8 cellular contexts compared by ENCODE assay signal in genomic region chr4:184263910-184264732, GRCh38. TPM values are rescaled to one million over a fixed set of nuclear protein-coding genes. Genes with fewer than 3 reads are reported as not detected.
DNase-seq lines count a peak whose midpoint lies in the region; ATAC-seq and TF ChIP-seq lines count a peak whose summit lies in the region.

No MANE protein-coding gene starts in this region.

- H2AFZ ChIP-seq in Karpas-422 (ENCODE audit: low read length), result 0 out of 2 replicates have a peak overlapping the region, but pooled peaks have one; percentile 86

- peak; percentile 87 to 96 (median 93) for DNase-seq in CD4-positive, alpha-beta T cell
- peak; percentile 95 for DNase-seq in Karpas-422
- DNase-seq in OCI-M2 (lab: John Stamatoyannopoulos, UW; ENCODE audit: unreplicated experiment), result peak; percentile 56
- peak; percentile 89 for DNase-seq in activated T-cell treated with anti-CD3 and anti-CD28 coated beads for 24 hours (ENCODE audit: low read depth)
- peak; percentile 82 to 95 (median 89) for DNase-seq in naive thymus-derived CD8-positive, alpha-beta T cell
- DNase-seq in stimulated activated effector memory CD8-positive, alpha-beta T cell treated with anti-CD3 and anti-CD28 coated beads, Interleukin-12 subunit alpha, Interleukin-12 subunit beta, amount 100 ng/mL, for 72 hours (ENCODE audit: low spot score in 2 of 2), result peak; percentile 85 to 95

- POLR2A ChIA-PET in CD4-positive, alpha-beta T cell (lab: Charles Lee), result interaction anchor here (0.5 to 3.2 kb wide), 15 partner anchors 16 to 483 kb away, joined by 3 to 25 read pairs (median 4); partner anchors contain the start of genes CASP3, IRF2 and PRIMPOL
- POLR2A ChIA-PET in naive thymus-derived CD8-positive, alpha-beta T cell (lab: Charles Lee), result interaction anchor here (0.8 to 3.1 kb wide), 7 partner anchors 33 to 470 kb away, joined by 3 to 20 read pairs (median 3); partner anchors contain the start of genes CENPU and IRF2

- peak overlapping the region; percentile 43; the same call in 1 of the 2 replicates for H3K4me3 ChIP-seq in Karpas-422 (ENCODE audit: low read length)

- CTCF ChIA-PET in CD4-positive, alpha-beta T cell (lab: Charles Lee), result interaction anchor here (0.5 to 2.8 kb wide), 46 partner anchors 9 to 853 kb away, joined by 3 to 24 read pairs (median 4); partner anchors contain the start of genes CASP3, CENPU, IRF2 and PRIMPOL

- H3K4me2 ChIP-seq in Karpas-422 (ENCODE audit: low read depth, low read length, poor library complexity, severe bottlenecking), result peak overlapping the region; percentile 72

- H3K27me3 Mint-ChIP-seq in CD4-positive, alpha-beta T cell, result no peaks in the 10 kb centered on the region
- H3K27me3 Mint-ChIP-seq in naive thymus-derived CD8-positive, alpha-beta T cell, result no peaks in the 10 kb centered on the region

- no peaks in the 10 kb centered on the region for H4K20me1 ChIP-seq in Karpas-422 (ENCODE audit: insufficient read depth, low read depth, low read length)

- H3K27ac ChIP-seq in CD4-positive, alpha-beta T cell (ENCODE audit: low read depth, low read length), result no peak overlapping the region
- peak overlapping the region; percentile 96 for H3K27ac ChIP-seq in Karpas-422 (ENCODE audit: low read length)

- no peaks in the 10 kb centered on the region for H3K9me3 ChIP-seq in CD4-positive, alpha-beta T cell (ENCODE audit: control insufficient read depth, low read length)
- no peaks in the 10 kb centered on the region for H3K9me3 ChIP-seq in Karpas-422 (ENCODE audit: low read length)

- peak overlapping the region; percentile 30 for H3K4me3 Mint-ChIP-seq in CD4-positive, alpha-beta T cell
- H3K4me3 Mint-ChIP-seq in naive thymus-derived CD8-positive, alpha-beta T cell, result no peak overlapping the region
- H3K4me3 Mint-ChIP-seq in stimulated activated effector memory CD8-positive, alpha-beta T cell treated with anti-CD3 and anti-CD28 coated beads, Interleukin-12 subunit alpha, Interleukin-12 subunit beta, amount 100 ng/mL, for 72 hours, result peak overlapping the region; percentile 34

- no peaks in the 10 kb centered on the region for H3K27me3 ChIP-seq in CD4-positive, alpha-beta T cell (ENCODE audit: control insufficient read depth, insufficient read depth, low read length)
- no peaks in the 10 kb centered on the region for H3K27me3 ChIP-seq in Karpas-422 (ENCODE audit: low read length)

- peaks cover 36% of the 10 kb centered on the region for H3K4me1 Mint-ChIP-seq in CD4-positive, alpha-beta T cell (ENCODE audit: low read depth)
- H3K4me1 Mint-ChIP-seq in naive thymus-derived CD8-positive, alpha-beta T cell, result peaks cover 9 to 41% (median 30%) of the 10 kb centered on the region in 4 donors
- peaks cover 49% of the 10 kb centered on the region for H3K4me1 Mint-ChIP-seq in stimulated activated effector memory CD8-positive, alpha-beta T cell treated with anti-CD3 and anti-CD28 coated beads, Interleukin-12 subunit alpha, Interleukin-12 subunit beta, amount 100 ng/mL, for 72 hours

- no peaks in the 10 kb centered on the region for H3K79me2 ChIP-seq in Karpas-422 (ENCODE audit: low read length)

- peak; percentile 85 for TF ChIP-seq CTCF in CD4-positive, alpha-beta T cell (IDR thresholded peaks at IDR 0.05)

- ATAC-seq in CD4-positive, alpha-beta T cell (ENCODE audit: poor library complexity), result peak; percentile 84
- ATAC-seq in GM21447 (IDR thresholded peaks at IDR 0.05; ENCODE audit: unreplicated experiment) (peak; percentile 26), esophagus mucosa (peak; percentile 81)
- peak; percentile 75 to 87 for ATAC-seq in naive thymus-derived CD8-positive, alpha-beta T cell
- ATAC-seq in stimulated activated effector memory CD8-positive, alpha-beta T cell treated with anti-CD3 and anti-CD28 coated beads, Interleukin-12 subunit alpha, Interleukin-12 subunit beta, amount 100 ng/mL, for 72 hours, result peak; percentile 61

- peaks cover 10% of the 10 kb centered on the region for H3K9me3 Mint-ChIP-seq in CD4-positive, alpha-beta T cell
- peaks cover 0 to 8% (median 0%) of the 10 kb centered on the region in 9 donors for H3K9me3 Mint-ChIP-seq in naive thymus-derived CD8-positive, alpha-beta T cell
- H3K9me3 Mint-ChIP-seq in stimulated activated effector memory CD8-positive, alpha-beta T cell treated with anti-CD3 and anti-CD28 coated beads, Interleukin-12 subunit alpha, Interleukin-12 subunit beta, amount 100 ng/mL, for 72 hours, result no peaks in the 10 kb centered on the region

- H3K9ac ChIP-seq in Karpas-422 (ENCODE audit: low read length), result peak overlapping the region; percentile 53

- H3K27ac Mint-ChIP-seq in CD4-positive, alpha-beta T cell, result no peak overlapping the region
- H3K27ac Mint-ChIP-seq in naive thymus-derived CD8-positive, alpha-beta T cell, result peak overlapping the region in 9 of 10 donors; percentile 19 to 77 (median 47)
- H3K27ac Mint-ChIP-seq in stimulated activated effector memory CD8-positive, alpha-beta T cell treated with anti-CD3 and anti-CD28 coated beads, Interleukin-12 subunit alpha, Interleukin-12 subunit beta, amount 100 ng/mL, for 72 hours, result peak overlapping the region; percentile 80

- H3K36me3 ChIP-seq in Karpas-422 (ENCODE audit: insufficient read depth, low read length), result no peaks in the 10 kb centered on the region

- no peaks in the 10 kb centered on the region for H3K9me2 ChIP-seq in Karpas-422 (replicated peaks; ENCODE audit: insufficient read depth, low read length)

- peaks cover 13% of the 10 kb centered on the region for H3K36me3 Mint-ChIP-seq in CD4-positive, alpha-beta T cell (ENCODE audit: low read depth)
- peaks cover 0 to 5% (median 4%) of the 10 kb centered on the region in 3 donors for H3K36me3 Mint-ChIP-seq in naive thymus-derived CD8-positive, alpha-beta T cell
- H3K36me3 Mint-ChIP-seq in stimulated activated effector memory CD8-positive, alpha-beta T cell treated with anti-CD3 and anti-CD28 coated beads, Interleukin-12 subunit alpha, Interleukin-12 subunit beta, amount 100 ng/mL, for 72 hours, result peaks cover 9% of the 10 kb centered on the region

- intact Hi-C loops in CD4-positive, alpha-beta T cell (cut with DNase I, micrococcal nuclease), result loop anchor here (1.0 to 10.0 kb wide), 15 partner anchors 121 to 941 kb away; partner anchors contain the start of genes CENPU (in 2 of the 2), CASP3 (in 1 of the 2), CFAP97 (in 1 of the 2) and IRF2 (in 1 of the 2)

- H3K4me1 ChIP-seq in Karpas-422 (ENCODE audit: low read length), result peaks cover 57% of the 10 kb centered on the region

RNA-seq across cellular contexts. Expression of gene ENPP6, which starts 46.4 kb away (rescaled TPM):
- total RNA-seq in CD4-positive, alpha-beta T cell, result not detected
- total RNA-seq in Karpas-422 (2014; rRNA removed; shearing (Covaris generic); ENCODE audit: low replicate concordance), result not detected in 2 replicates
- not detected for total RNA-seq in esophagus mucosa
- total RNA-seq in naive thymus-derived CD8-positive, alpha-beta T cell, result not detected
- polyA plus RNA-seq in naive thymus-derived CD8-positive, alpha-beta T cell, result under 1 TPM in 1 of 3 donors, not detected in 2; 0.08 TPM

Comparison
In these comparisons a context has a peak if more than half of its experiments do, and no peak if none do; other contexts are left out.
1. ATAC-seq: peak in every context shown above with its lines; median percentile 84 in CD4-positive, alpha-beta T cell; 81 in esophagus mucosa; 81 in naive thymus-derived CD8-positive, alpha-beta T cell; 61 in stimulated activated effector memory CD8-positive, alpha-beta T cell treated with anti-CD3 and anti-CD28 coated beads, Interleukin-12 subunit alpha, Interleukin-12 subunit beta, amount 100 ng/mL, for 72 hours; 26 in GM21447.
2. H3K4me3 Mint-ChIP-seq: peak in CD4-positive, alpha-beta T cell (single experiment) and stimulated activated effector memory CD8-positive, alpha-beta T cell treated with anti-CD3 and anti-CD28 coated beads, Interleukin-12 subunit alpha, Interleukin-12 subunit beta, amount 100 ng/mL, for 72 hours (single experiment); none in naive thymus-derived CD8-positive, alpha-beta T cell (0 of 10).
3. Peak in every context shown above with its lines, with median percentiles within 50 percentile points of each other: DNase-seq.